21 cellular contexts compared by ENCODE assay signal in genomic region chr6:107932580-107932979, GRCh38. TPM values are rescaled to one million over a fixed set of nuclear protein-coding genes. Genes with fewer than 3 reads are reported as not detected.
DNase-seq lines count a peak whose midpoint lies in the region; ATAC-seq and TF ChIP-seq lines count a peak whose summit lies in the region.
"Had no signal": no experiment of that assay in that cellular context is flagged by ENCODE, and none has a peak within 500 bp of the region (broad histone marks: within the 10 kb centered on the region; RNA-seq: fewer than 3 reads in every experiment).

No MANE protein-coding gene starts in this region.

- intact Hi-C loops in natural killer cell (cut with micrococcal nuclease), result no loop called here
- intact Hi-C loops in posterior vena cava (cut with DNase I), result no loop called here

- POLR2A ChIA-PET in activated CD4-positive, alpha-beta memory T cell treated with anti-CD3 and anti-CD28 coated beads, Interleukin-2, amount 10 ng/mL, durations not matched to agents 7 days and 5 days (lab: Charles Lee), result no interaction called here

- H3K4me3 Mint-ChIP-seq in natural killer cell, result no peak overlapping the region
- no peak overlapping the region for H3K4me3 Mint-ChIP-seq in natural killer cell treated with Interleukin-12 subunit alpha and Interleukin-12 subunit beta and Interleukin-15 and Interleukin-18, amount 100 ng/mL, for 72 hours
- H3K4me3 Mint-ChIP-seq in activated T-helper 17 cell treated with anti-CD3 and anti-CD28 coated beads, Interleukin-2, amount 50 U/mL, for 72 hours, result no peak overlapping the region
- H3K4me3 Mint-ChIP-seq in glutamatergic neuron (ENCODE audit: unreplicated experiment), result no peak overlapping the region
- no peak overlapping the region for H3K4me3 Mint-ChIP-seq in activated CD4-positive, alpha-beta memory T cell treated with anti-CD3 and anti-CD28 coated beads, Interleukin-2, amount 10 ng/mL, durations not matched to agents 7 days and 5 days
- H3K4me3 Mint-ChIP-seq: CD4-positive, CD25-positive, alpha-beta regulatory T cell; HFFc6 had no signal

- CTCF ChIA-PET in activated CD4-positive, alpha-beta memory T cell treated with anti-CD3 and anti-CD28 coated beads, Interleukin-2, amount 10 ng/mL, durations not matched to agents 7 days and 5 days (lab: Charles Lee), result no interaction called here

- no peaks in the 10 kb centered on the region for H3K9me3 Mint-ChIP-seq in natural killer cell
- H3K9me3 Mint-ChIP-seq in natural killer cell treated with Interleukin-12 subunit alpha and Interleukin-12 subunit beta and Interleukin-15 and Interleukin-18, amount 100 ng/mL, for 72 hours, result no peaks in the 10 kb centered on the region
- H3K9me3 Mint-ChIP-seq in activated T-helper 17 cell treated with anti-CD3 and anti-CD28 coated beads, Interleukin-2, amount 50 U/mL, for 72 hours, result peaks cover 4% of the 10 kb centered on the region
- peaks cover 12% of the 10 kb centered on the region for H3K9me3 Mint-ChIP-seq in glutamatergic neuron (ENCODE audit: unreplicated experiment)
- peaks cover 10% of the 10 kb centered on the region for H3K9me3 Mint-ChIP-seq in activated CD4-positive, alpha-beta memory T cell treated with anti-CD3 and anti-CD28 coated beads, Interleukin-2, amount 10 ng/mL, durations not matched to agents 7 days and 5 days
- H3K9me3 Mint-ChIP-seq: CD8-positive, alpha-beta memory T cell had no signal

- H3K36me3 Mint-ChIP-seq in natural killer cell, result no peaks in the 10 kb centered on the region
- H3K36me3 Mint-ChIP-seq in natural killer cell treated with Interleukin-12 subunit alpha and Interleukin-12 subunit beta and Interleukin-15 and Interleukin-18, amount 100 ng/mL, for 72 hours, result peaks cover 10% of the 10 kb centered on the region
- H3K36me3 Mint-ChIP-seq in activated T-helper 17 cell treated with anti-CD3 and anti-CD28 coated beads, Interleukin-2, amount 50 U/mL, for 72 hours (ENCODE audit: low read depth), result peaks cover 35% of the 10 kb centered on the region
- H3K36me3 Mint-ChIP-seq in glutamatergic neuron (ENCODE audit: unreplicated experiment), result peaks cover 23% of the 10 kb centered on the region
- peaks cover 41% of the 10 kb centered on the region for H3K36me3 Mint-ChIP-seq in activated CD4-positive, alpha-beta memory T cell treated with anti-CD3 and anti-CD28 coated beads, Interleukin-2, amount 10 ng/mL, durations not matched to agents 7 days and 5 days (ENCODE audit: low read depth)

- H3K27ac Mint-ChIP-seq in natural killer cell, result peak overlapping the region; percentile 17 to 66
- no peak overlapping the region for H3K27ac Mint-ChIP-seq in natural killer cell treated with Interleukin-12 subunit alpha and Interleukin-12 subunit beta and Interleukin-15 and Interleukin-18, amount 100 ng/mL, for 72 hours
- peak overlapping the region; percentile 28 for H3K27ac Mint-ChIP-seq in activated T-helper 17 cell treated with anti-CD3 and anti-CD28 coated beads, Interleukin-2, amount 50 U/mL, for 72 hours
- peak overlapping the region; percentile 25 for H3K27ac Mint-ChIP-seq in glutamatergic neuron (ENCODE audit: unreplicated experiment)
- H3K27ac Mint-ChIP-seq in activated CD4-positive, alpha-beta memory T cell treated with anti-CD3 and anti-CD28 coated beads, Interleukin-2, amount 10 ng/mL, durations not matched to agents 7 days and 5 days, result no peak overlapping the region
- H3K27ac Mint-ChIP-seq: HFFc6 had no signal

- H3K27me3 Mint-ChIP-seq in natural killer cell (ENCODE audit: low read depth in 2 of 2) (no peaks in the 10 kb centered on the region), glutamatergic neuron (ENCODE audit: unreplicated experiment) (peaks cover 11% of the 10 kb centered on the region)
- no peaks in the 10 kb centered on the region for H3K27me3 Mint-ChIP-seq in natural killer cell treated with Interleukin-12 subunit alpha and Interleukin-12 subunit beta and Interleukin-15 and Interleukin-18, amount 100 ng/mL, for 72 hours
- H3K27me3 Mint-ChIP-seq in activated T-helper 17 cell treated with anti-CD3 and anti-CD28 coated beads, Interleukin-2, amount 50 U/mL, for 72 hours, result no peaks in the 10 kb centered on the region
- H3K27me3 Mint-ChIP-seq in activated CD4-positive, alpha-beta memory T cell treated with anti-CD3 and anti-CD28 coated beads, Interleukin-2, amount 10 ng/mL, durations not matched to agents 7 days and 5 days, result no peaks in the 10 kb centered on the region
- H3K27me3 Mint-ChIP-seq: CD4-positive, CD25-positive, alpha-beta regulatory T cell; CD8-positive, alpha-beta memory T cell had no signal

- ATAC-seq in natural killer cell, result no peak
- no peak for ATAC-seq in natural killer cell treated with Interleukin-12 subunit alpha and Interleukin-12 subunit beta and Interleukin-15 and Interleukin-18, amount 100 ng/mL, for 72 hours
- ATAC-seq in activated T-helper 17 cell treated with anti-CD3 and anti-CD28 coated beads, Interleukin-2, amount 50 U/mL, for 72 hours (replicated peaks), result no peak
- ATAC-seq: GM12878 had no signal

- no peak for DNase-seq in natural killer cell
- DNase-seq in natural killer cell treated with Interleukin-12 subunit alpha and Interleukin-12 subunit beta and Interleukin-15 and Interleukin-18, amount 100 ng/mL, for 72 hours (ENCODE audit: low spot score), result no peak
- no peak for DNase-seq in glutamatergic neuron
- no peak for DNase-seq in activated CD4-positive, alpha-beta memory T cell treated with anti-CD3 and anti-CD28 coated beads, Interleukin-2, amount 10 ng/mL, durations not matched to agents 7 days and 5 days
- no peak for DNase-seq in posterior vena cava (ENCODE audit: low spot score)
- DNase-seq in GM10266 (ENCODE audit: extremely low spot score), result no peak
- DNase-seq: ACHN; BE2C; C1 segment of cervical spinal cord; CD4-positive, CD25-positive, alpha-beta regulatory T cell; CD8-positive, alpha-beta memory T cell; COR-L47; DMS79 treated with DMSO at 0.1 percent for 48 hours; GF-D8; GM23248; HCEC 1CT; HFFc6; IMR-90; KBM-7 had no signal

- H3K4me1 Mint-ChIP-seq in natural killer cell (peaks cover 24 to 36% of the 10 kb centered on the region in 2 donors), glutamatergic neuron (ENCODE audit: low read depth, unreplicated experiment) (peaks cover 4% of the 10 kb centered on the region)
- peaks cover 25 to 28% of the 10 kb centered on the region in 2 donors for H3K4me1 Mint-ChIP-seq in natural killer cell treated with Interleukin-12 subunit alpha and Interleukin-12 subunit beta and Interleukin-15 and Interleukin-18, amount 100 ng/mL, for 72 hours (ENCODE audit: low read depth in 2 of 2)
- peaks cover 17% of the 10 kb centered on the region for H3K4me1 Mint-ChIP-seq in activated T-helper 17 cell treated with anti-CD3 and anti-CD28 coated beads, Interleukin-2, amount 50 U/mL, for 72 hours
- no peaks in the 10 kb centered on the region for H3K4me1 Mint-ChIP-seq in activated CD4-positive, alpha-beta memory T cell treated with anti-CD3 and anti-CD28 coated beads, Interleukin-2, amount 10 ng/mL, durations not matched to agents 7 days and 5 days

- TF ChIP-seq CTCF in natural killer cell (IDR thresholded peaks at IDR 0.05) (no peak), glutamatergic neuron (IDR thresholded peaks at IDR 0.05; ENCODE audit: partially characterized antibody, unreplicated experiment) (no peak), GM10266 (IDR thresholded peaks at IDR 0.05; ENCODE audit: control insufficient read depth, insufficient read depth, low read depth, missing control alignments) (no peak)

RNA-seq across cellular contexts. Expression of gene SEC63, which starts 25.4 kb away (rescaled TPM):
- total RNA-seq in natural killer cell (100 to 1,000 TPM in 1 of 3 donors, 10 to 100 TPM in 2; 84.4 to 104 (median 90.4) TPM), glutamatergic neuron (ENCODE audit: unreplicated experiment) (311 TPM), posterior vena cava (100 to 1,000 TPM; 114 to 116 TPM)
- total RNA-seq in natural killer cell treated with Interleukin-12 subunit alpha and Interleukin-12 subunit beta and Interleukin-15 and Interleukin-18, amount 100 ng/mL, for 72 hours, result 100 to 1,000 TPM; 106 to 116 TPM
- 10 to 100 TPM; 72.6 to 88.0 TPM for total RNA-seq in activated T-helper 17 cell treated with anti-CD3 and anti-CD28 coated beads, Interleukin-2, amount 50 U/mL, for 72 hours
- 10 to 100 TPM; 71.2 to 74.5 TPM for total RNA-seq in activated CD4-positive, alpha-beta memory T cell treated with anti-CD3 and anti-CD28 coated beads, Interleukin-2, amount 10 ng/mL, durations not matched to agents 7 days and 5 days

Comparison
In these comparisons a context has a peak if more than half of its experiments do, and no peak if none do; other contexts are left out.
1. H3K27ac Mint-ChIP-seq: peak in natural killer cell (2 of 2), activated T-helper 17 cell treated with anti-CD3 and anti-CD28 coated beads, Interleukin-2, amount 50 U/mL, for 72 hours (single experiment) and glutamatergic neuron (single experiment); none in natural killer cell treated with Interleukin-12 subunit alpha and Interleukin-12 subunit beta and Interleukin-15 and Interleukin-18, amount 100 ng/mL, for 72 hours (0 of 2) and activated CD4-positive, alpha-beta memory T cell treated with anti-CD3 and anti-CD28 coated beads, Interleukin-2, amount 10 ng/mL, durations not matched to agents 7 days and 5 days (single experiment).